ENCODE assay signal across 1 cellular context in the genomic region with DNA sequence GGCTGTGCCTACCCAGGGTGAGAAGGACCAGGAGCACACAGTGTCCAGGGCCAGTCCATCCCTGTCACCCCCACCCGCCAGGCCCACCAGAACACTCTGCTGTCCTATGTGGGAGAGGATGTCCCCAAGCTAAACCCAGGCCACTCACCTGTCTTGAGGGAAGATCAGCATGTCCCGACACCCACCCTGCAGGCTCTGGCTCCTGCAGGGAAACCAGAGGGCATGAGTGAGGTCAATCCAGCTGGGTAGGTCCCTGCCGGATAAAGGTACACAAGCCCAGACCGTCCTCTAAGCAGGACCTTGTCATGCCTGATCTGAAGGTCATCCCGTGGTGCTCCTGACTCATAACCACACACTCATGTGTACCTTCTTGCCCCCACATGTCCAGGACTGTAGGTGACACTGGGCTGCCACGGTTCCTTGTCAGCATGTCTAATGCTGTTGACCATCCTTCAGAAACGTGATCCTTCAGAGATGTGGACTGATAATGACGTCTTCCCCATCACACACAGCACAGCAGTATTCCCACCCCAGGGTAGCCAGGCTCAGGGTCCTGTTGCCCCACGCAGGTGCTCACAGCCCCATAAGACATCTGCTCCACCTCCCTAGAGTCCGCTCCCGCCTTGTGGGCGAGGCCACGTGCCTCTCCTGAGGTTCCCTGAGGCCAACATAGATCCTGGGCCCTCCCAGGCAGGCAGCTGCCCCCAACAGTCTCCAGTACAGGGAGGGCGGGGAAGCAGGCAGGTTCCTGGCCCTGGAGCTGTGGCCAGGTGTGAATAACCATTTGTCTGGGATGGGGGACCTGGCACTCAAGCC.
TF ChIP-seq lines count a peak whose summit lies in the region.

No MANE protein-coding gene starts in this region.

TF ChIP-seq in IMR-90, 13 proteins besides CTCF, POLR2A, EP300 and RAD21:
- TF ChIP-seq CEBPB (IDR thresholded peaks at IDR 0.05; ENCODE audit: low read depth, low read length) = no peak
